Comparison of ENCODE assay signal across 28 cellular contexts in the genomic region with DNA sequence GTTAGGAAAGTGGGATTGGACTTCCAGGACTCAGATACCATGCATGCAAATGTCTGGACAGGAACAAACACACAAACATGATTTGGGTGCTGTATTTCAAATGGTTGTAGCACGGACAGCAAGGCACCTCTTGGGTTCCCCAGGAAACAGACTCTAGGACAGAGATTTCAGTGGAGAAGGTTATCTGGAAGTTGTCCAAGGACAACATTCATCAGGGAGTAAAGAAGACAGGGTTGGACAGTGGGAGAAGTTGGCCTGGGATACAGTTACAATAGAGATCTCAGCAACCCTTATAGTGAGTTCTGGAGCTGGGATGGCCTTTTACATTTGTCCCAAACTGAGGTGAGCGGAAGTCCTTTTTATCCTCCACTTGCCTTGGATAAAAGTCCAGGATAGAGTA. TPM values are rescaled to one million over a fixed set of nuclear protein-coding genes. Genes with fewer than 3 reads are reported as not detected.
"Had no signal": no experiment of that assay in that cellular context is flagged by ENCODE, and none has a peak within 500 bp of the region (broad histone marks: within the 10 kb centered on the region; RNA-seq: fewer than 3 reads in every experiment).

No MANE protein-coding gene starts in this region.

- H3K9me3 ChIP-seq: adrenal gland, testis, vagina had no signal

- H3K4me3 ChIP-seq: adrenal gland, cardiac muscle cell, testis, vagina had no signal

- H3K27ac ChIP-seq: adrenal gland, cardiac muscle cell, parathyroid adenoma, testis, vagina had no signal

- DNase-seq: activated B cell treated with CpG ODN at 0.5 μM for 24 hours; activated CD4-positive, alpha-beta T cell treated with anti-CD3 and anti-CD28 coated beads for 36 hours; activated CD4-positive, alpha-beta T cell treated with anti-CD3 and anti-CD28 coated beads, Interleukin-2, amount 50 U/mL, for 4 hours; activated CD8-positive, alpha-beta memory T cell treated with anti-CD3 and anti-CD28 coated beads for 24 hours; activated CD8-positive, alpha-beta memory T cell treated with anti-CD3 and anti-CD28 coated beads, Interleukin-2, amount 50 U/mL, for 4 hours; activated naive CD4-positive, alpha-beta T cell; activated T-cell treated with anti-CD3 and anti-CD28 coated beads, Interleukin-2, amount 50 U/mL, for 24 hours; adrenal gland; effector memory CD4-positive, alpha-beta T cell; hippocampal formation; left cardiac atrium; nucleus accumbens; right cardiac atrium; stimulated activated CD4-positive, alpha-beta T cell treated with anti-CD3 and anti-CD28 coated beads, Interleukin-2, amount 100 ng/mL, for 24 hours; T-helper 17 cell; testis; trophoblast cell had no signal

- H3K36me3 ChIP-seq: adrenal gland, cardiac muscle cell, vagina had no signal

- H2AFZ ChIP-seq: parathyroid adenoma had no signal

- H3K9ac ChIP-seq: parathyroid adenoma had no signal

- H3K27me3 ChIP-seq: adrenal gland, cardiac muscle cell, testis, vagina had no signal

- H3K4me1 ChIP-seq: adrenal gland, parathyroid adenoma, testis, vagina had no signal

- H3K79me2 ChIP-seq: parathyroid adenoma had no signal

- ATAC-seq: activated CD4-positive, alpha-beta T cell treated with anti-CD3 and anti-CD28 coated beads for 36 hours; left cardiac atrium; right cardiac atrium; stimulated activated effector memory CD8-positive, alpha-beta T cell treated with anti-CD3 and anti-CD28 coated beads, Interleukin-12 subunit alpha, Interleukin-12 subunit beta, amount 100 ng/mL, for 72 hours; T-helper 17 cell had no signal

RNA-seq across cellular contexts. Expression of gene TINAG, which starts 19.8 kb away (rescaled TPM):
- total RNA-seq: activated B cell treated with CpG ODN at 0.5 μM for 24 hours; activated CD4-positive, alpha-beta T cell treated with anti-CD3 and anti-CD28 coated beads for 36 hours; activated T-helper 2 cell treated with anti-CD3 and anti-CD28 coated beads, Interferon-gamma antibody, Interleukin-2, Interleukin-4, amounts not matched to agents 10 μg/mL and 5 μg/mL and 100 μg/mL, durations not matched to agents 14 hours and 24 hours and 36 hours; adrenal gland; astrocyte; cardiac muscle cell; dermis microvascular lymphatic vessel endothelial cell; liver; mononuclear cell; pulmonary artery endothelial cell; T-helper 17 cell; testis; vagina had no signal
- polyA plus RNA-seq: adrenal gland, cardiac muscle cell, esophagus, liver had no signal
